ENCODE assay signal across 8 cellular contexts in genomic region chr5:38650540-38651275, GRCh38.
DNase-seq lines count a peak whose midpoint lies in the region; ATAC-seq and TF ChIP-seq lines count a peak whose summit lies in the region.

No MANE protein-coding gene starts in this region.

- H3K4me1 ChIP-seq in parathyroid adenoma = no peaks in the 10 kb centered on the region

- no peaks in the 10 kb centered on the region for H3K9me3 Mint-ChIP-seq in T-helper 2 cell treated with Interferon-gamma antibody and Interleukin-4, amounts not matched to agents 5 μg/mL and 100 μg/mL, for 36 hours
- no peaks in the 10 kb centered on the region for H3K9me3 Mint-ChIP-seq in central memory CD8-positive, alpha-beta T cell

- no peak overlapping the region for H3K4me2 ChIP-seq in parathyroid adenoma (ENCODE audit: low read length)

- no peaks in the 10 kb centered on the region for H3K79me2 ChIP-seq in parathyroid adenoma

- TF ChIP-seq CTCF in parathyroid adenoma (IDR thresholded peaks at IDR 0.05) = no peak

- H3K4me3 ChIP-seq in parathyroid adenoma (ENCODE audit: low read depth, low read length) = no peak overlapping the region

- peak overlapping the region; percentile 59 for H3K4me3 Mint-ChIP-seq in T-helper 2 cell treated with Interferon-gamma antibody and Interleukin-4, amounts not matched to agents 5 μg/mL and 100 μg/mL, for 36 hours
- H3K4me3 Mint-ChIP-seq in central memory CD8-positive, alpha-beta T cell = peak overlapping the region; percentile 38

- H3K27ac Mint-ChIP-seq in T-helper 2 cell treated with Interferon-gamma antibody and Interleukin-4, amounts not matched to agents 5 μg/mL and 100 μg/mL, for 36 hours = no peak overlapping the region
- no peak overlapping the region for H3K27ac Mint-ChIP-seq in central memory CD8-positive, alpha-beta T cell (ENCODE audit: low read depth)

- DNase-seq in T-helper 2 cell treated with Interferon-gamma antibody and Interleukin-4, amounts not matched to agents 5 μg/mL and 100 μg/mL, for 36 hours (ENCODE audit: low spot score) = no peak
- no peak for DNase-seq in T-helper 2 cell
- peak; percentile 28 for DNase-seq in NCI-H460 (ENCODE audit: extremely low read depth, low read depth)
- DNase-seq in central memory CD8-positive, alpha-beta T cell (ENCODE audit: low spot score in 2 of 2) = no peak
- DNase-seq in HUDEP-2 (lab: John Stamatoyannopoulos, UW; ENCODE audit: unreplicated experiment in 76 of 76) = no peak

- peak overlapping the region; percentile 61 for H2AFZ ChIP-seq in parathyroid adenoma

- H3K36me3 Mint-ChIP-seq in T-helper 2 cell treated with Interferon-gamma antibody and Interleukin-4, amounts not matched to agents 5 μg/mL and 100 μg/mL, for 36 hours (ENCODE audit: low read depth) = no peaks in the 10 kb centered on the region
- no peaks in the 10 kb centered on the region for H3K36me3 Mint-ChIP-seq in central memory CD8-positive, alpha-beta T cell (ENCODE audit: insufficient read depth)

- peaks cover 3% of the 10 kb centered on the region for H3K4me1 Mint-ChIP-seq in T-helper 2 cell treated with Interferon-gamma antibody and Interleukin-4, amounts not matched to agents 5 μg/mL and 100 μg/mL, for 36 hours (ENCODE audit: low read depth)
- H3K4me1 Mint-ChIP-seq in central memory CD8-positive, alpha-beta T cell = peaks cover 10% of the 10 kb centered on the region

- H3K36me3 ChIP-seq in parathyroid adenoma (ENCODE audit: control insufficient read depth, insufficient read depth, low read length) = no peaks in the 10 kb centered on the region

- no peak overlapping the region for H3K27ac ChIP-seq in parathyroid adenoma

- no peaks in the 10 kb centered on the region for H3K27me3 ChIP-seq in parathyroid adenoma (ENCODE audit: control insufficient read depth, insufficient read depth, low read length)

- ATAC-seq in central memory CD8-positive, alpha-beta T cell (replicated peaks; ENCODE audit: extremely low read depth, poor library complexity, severe bottlenecking) = no peak
- no peak for ATAC-seq in GM18520 (IDR thresholded peaks at IDR 0.05; ENCODE audit: unreplicated experiment)
- ATAC-seq in GM18498 (IDR thresholded peaks at IDR 0.05; ENCODE audit: unreplicated experiment) = no peak

- H3K9ac ChIP-seq in parathyroid adenoma = no peak overlapping the region

- no peaks in the 10 kb centered on the region for H3K9me3 ChIP-seq in parathyroid adenoma (ENCODE audit: control insufficient read depth, low read length)

- H3K27me3 Mint-ChIP-seq in T-helper 2 cell treated with Interferon-gamma antibody and Interleukin-4, amounts not matched to agents 5 μg/mL and 100 μg/mL, for 36 hours (ENCODE audit: low read depth) = peaks cover 5% of the 10 kb centered on the region
- H3K27me3 Mint-ChIP-seq in central memory CD8-positive, alpha-beta T cell = peaks cover 34% of the 10 kb centered on the region
